8 cellular contexts compared by ENCODE assay signal in genomic region chr13:34076943-34077703, GRCh38.
DNase-seq lines count a peak whose midpoint lies in the region; ATAC-seq and TF ChIP-seq lines count a peak whose summit lies in the region.

No MANE protein-coding gene starts in this region.

- no peaks in the 10 kb centered on the region for H3K9me2 ChIP-seq in SU-DHL-6 (replicated peaks; ENCODE audit: insufficient read depth, low read length)

- no TSS peak for BruUV-seq in Calu3 (replicated peaks; lab: Mats Ljungman, UMichigan)

- DNase-seq in Calu3 (no peak), iPS-NIHi11 (ENCODE audit: low spot score) (peak; percentile 30), uterus (no peak), 8988T (no peak)
- no peak for DNase-seq in activated naive CD4-positive, alpha-beta T cell treated with anti-CD3 and anti-CD28 coated beads, Interleukin-2, amount 10 ng/mL, durations not matched to agents 7 days and 5 days

- H3K36me3 ChIP-seq in SU-DHL-6 (ENCODE audit: low read length) (no peaks in the 10 kb centered on the region), uterus (no peaks in the 10 kb centered on the region)

- TF ChIP-seq POLR2A in uterus (IDR thresholded peaks at IDR 0.05), result no peak

- no peaks in the 10 kb centered on the region for H3K9me3 Mint-ChIP-seq in Calu3 (ENCODE audit: low read depth, unreplicated experiment)
- H3K9me3 Mint-ChIP-seq in activated naive CD4-positive, alpha-beta T cell treated with anti-CD3 and anti-CD28 coated beads, Interleukin-2, amount 10 ng/mL, durations not matched to agents 7 days and 5 days, result no peaks in the 10 kb centered on the region

- H3K27ac ChIP-seq in SU-DHL-6 (ENCODE audit: low read depth, low read length), result no peak overlapping the region
- no peak overlapping the region for H3K27ac ChIP-seq in uterus

- H3K27me3 ChIP-seq in SU-DHL-6 (ENCODE audit: low read length) (no peaks in the 10 kb centered on the region), uterus (no peaks in the 10 kb centered on the region)

- TF ChIP-seq CTCF in Calu3 (IDR thresholded peaks at IDR 0.05; ENCODE audit: unreplicated experiment), result peak; percentile 24
- peak; percentile 62 for TF ChIP-seq CTCF in SU-DHL-6 (IDR thresholded peaks at IDR 0.05; ENCODE audit: insufficient read depth, low read length, poor library complexity, severe bottlenecking)
- peak; percentile 31 to 57 (median 39) for TF ChIP-seq CTCF in uterus (IDR thresholded peaks at IDR 0.05)

- no peaks in the 10 kb centered on the region for H3F3A ChIP-seq in SU-DHL-6 (ENCODE audit: insufficient read depth)

- peak overlapping the region; percentile 23 for H3K27ac Mint-ChIP-seq in Calu3 (ENCODE audit: unreplicated experiment)
- no peak overlapping the region for H3K27ac Mint-ChIP-seq in activated naive CD4-positive, alpha-beta T cell treated with anti-CD3 and anti-CD28 coated beads, Interleukin-2, amount 10 ng/mL, durations not matched to agents 7 days and 5 days

- no peaks in the 10 kb centered on the region for H3K79me2 ChIP-seq in SU-DHL-6 (ENCODE audit: insufficient read depth, low read length)

- H3K4me2 ChIP-seq in SU-DHL-6 (ENCODE audit: low read depth, low read length, poor library complexity, severe bottlenecking), result peak overlapping the region; percentile 44

- no peaks in the 10 kb centered on the region for H3K27me3 Mint-ChIP-seq in Calu3 (ENCODE audit: unreplicated experiment)
- no peaks in the 10 kb centered on the region for H3K27me3 Mint-ChIP-seq in activated naive CD4-positive, alpha-beta T cell treated with anti-CD3 and anti-CD28 coated beads, Interleukin-2, amount 10 ng/mL, durations not matched to agents 7 days and 5 days

- H4K20me1 ChIP-seq in SU-DHL-6 (ENCODE audit: low read depth, low read length), result no peaks in the 10 kb centered on the region

- no peaks in the 10 kb centered on the region for H3K9me3 ChIP-seq in SU-DHL-6 (ENCODE audit: insufficient read depth, low read length)
- no peaks in the 10 kb centered on the region for H3K9me3 ChIP-seq in uterus

- CTCF ChIA-PET in Calu3 (lab: Charles Lee), result interaction anchor here (1.9 kb wide), 1 partner anchor 147 kb away, joined by 9 read pairs; no protein-coding TSS in a partner anchor
- CTCF ChIA-PET in activated naive CD4-positive, alpha-beta T cell treated with anti-CD3 and anti-CD28 coated beads, Interleukin-2, amount 10 ng/mL, durations not matched to agents 7 days and 5 days (lab: Charles Lee), result interaction anchor here (0.6 to 1.3 kb wide), 3 partner anchors 277 to 991 kb away, joined by 3 to 4 read pairs (median 3); no protein-coding TSS in a partner anchor

- no peaks in the 10 kb centered on the region for H3K36me3 Mint-ChIP-seq in Calu3 (ENCODE audit: insufficient read depth, unreplicated experiment)
- no peaks in the 10 kb centered on the region for H3K36me3 Mint-ChIP-seq in activated naive CD4-positive, alpha-beta T cell treated with anti-CD3 and anti-CD28 coated beads, Interleukin-2, amount 10 ng/mL, durations not matched to agents 7 days and 5 days

- H3K4me3 ChIP-seq in SU-DHL-6 (ENCODE audit: insufficient read depth, low read length, poor library complexity, severe bottlenecking) (no peak overlapping the region), uterus (no peak overlapping the region)

- intact Hi-C loops in Calu3 (cut with micrococcal nuclease; ENCODE audit: unreplicated experiment) (loop anchor here (1.0 kb wide), 1 partner anchor 146 kb away; no protein-coding TSS in a partner anchor), uterus (cut with DNase I; ENCODE audit: low total_unique reads) (no loop called here)

- H3K9ac ChIP-seq in SU-DHL-6 (ENCODE audit: low read length), result peak overlapping the region; percentile 6; the same call in 1 of the 2 replicates

- ATAC-seq in HG03520 (IDR thresholded peaks at IDR 0.05; ENCODE audit: unreplicated experiment), result peak; percentile 71
- ATAC-seq in GM21737 (IDR thresholded peaks at IDR 0.05; ENCODE audit: unreplicated experiment), result no peak

- no peaks in the 10 kb centered on the region for H3K4me1 ChIP-seq in uterus

- no peak overlapping the region for H3K4me3 Mint-ChIP-seq in Calu3 (ENCODE audit: low read depth, unreplicated experiment)
- no peak overlapping the region for H3K4me3 Mint-ChIP-seq in activated naive CD4-positive, alpha-beta T cell treated with anti-CD3 and anti-CD28 coated beads, Interleukin-2, amount 10 ng/mL, durations not matched to agents 7 days and 5 days

- H3K4me1 Mint-ChIP-seq in Calu3 (ENCODE audit: low read depth, unreplicated experiment), result no peaks in the 10 kb centered on the region
- H3K4me1 Mint-ChIP-seq in activated naive CD4-positive, alpha-beta T cell treated with anti-CD3 and anti-CD28 coated beads, Interleukin-2, amount 10 ng/mL, durations not matched to agents 7 days and 5 days, result no peaks in the 10 kb centered on the region

- peak overlapping the region; percentile 78 for H2AFZ ChIP-seq in SU-DHL-6 (ENCODE audit: low read depth, low read length, severe bottlenecking)
